Comparison of ENCODE assay signal across 8 cellular contexts in the genomic region with DNA sequence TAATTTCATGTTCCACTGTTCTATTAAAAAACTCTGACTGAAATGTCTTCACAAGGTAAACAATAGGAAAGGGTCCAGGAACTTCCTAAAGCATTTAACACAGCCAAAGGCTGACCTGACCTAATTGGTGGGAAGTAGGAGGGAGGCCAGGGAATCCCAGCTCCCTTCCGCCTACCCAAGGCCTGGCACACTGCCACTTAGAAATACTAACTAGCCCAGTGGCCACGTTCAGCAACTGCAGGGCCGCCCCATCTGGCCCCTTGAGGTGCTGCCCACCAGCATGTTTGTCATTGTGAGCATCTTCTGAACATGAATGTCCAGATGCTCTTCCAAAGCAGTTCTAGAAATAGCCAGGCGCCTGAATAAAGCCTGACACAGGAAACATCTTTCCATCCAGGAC. TPM values are rescaled to one million over a fixed set of nuclear protein-coding genes. Genes with fewer than 3 reads are reported as not detected.
DNase-seq lines count a peak whose midpoint lies in the region; ATAC-seq and TF ChIP-seq lines count a peak whose summit lies in the region.

No MANE protein-coding gene starts in this region.

- ATAC-seq in HG02678 (IDR thresholded peaks at IDR 0.05; ENCODE audit: unreplicated experiment), result no peak
- ATAC-seq in HG02610 (IDR thresholded peaks at IDR 0.05; ENCODE audit: unreplicated experiment), result no peak

- no peak overlapping the region for H3K4me3 ChIP-seq in epithelial cell of proximal tubule (ENCODE audit: low read depth, low read length)

- peak; percentile 53 for TF ChIP-seq CTCF in epithelial cell of proximal tubule (conservative IDR thresholded peaks at IDR 0.05; ENCODE audit: low read depth, low read length)

- DNase-seq in GM03348 (ENCODE audit: low spot score) (peak; percentile 65), NCI-H2029 treated with DMSO at 0.1 percent for 48 hours (lab: John Stamatoyannopoulos, UW) (peak; percentile 1), epithelial cell of proximal tubule (ENCODE audit: low read depth) (no peak), renal cortical epithelial cell (ENCODE audit: low read depth) (peak; percentile 40), midbrain (lab: John Stamatoyannopoulos, UW) (no peak), cerebellum (ENCODE audit: low spot score) (no peak)

RNA-seq across cellular contexts. Expression of a gene that starts 44.7 kb away (rescaled TPM):
- total RNA-seq in epithelial cell of proximal tubule (14.0 and 21.4 TPM in 2 replicates), renal cortical epithelial cell (4.9 and 17.2 TPM in 2 replicates), cerebellum (13.2 TPM)

Comparison
In these comparisons a context has a peak if more than half of its experiments do, and no peak if none do; other contexts are left out.
1. DNase-seq: peak in GM03348 (single experiment), NCI-H2029 treated with DMSO at 0.1 percent for 48 hours (single experiment) and renal cortical epithelial cell (single experiment); none in epithelial cell of proximal tubule (single experiment), midbrain (single experiment) and cerebellum (single experiment).